ENCODE assay signal across 12 cellular contexts in the genomic region with DNA sequence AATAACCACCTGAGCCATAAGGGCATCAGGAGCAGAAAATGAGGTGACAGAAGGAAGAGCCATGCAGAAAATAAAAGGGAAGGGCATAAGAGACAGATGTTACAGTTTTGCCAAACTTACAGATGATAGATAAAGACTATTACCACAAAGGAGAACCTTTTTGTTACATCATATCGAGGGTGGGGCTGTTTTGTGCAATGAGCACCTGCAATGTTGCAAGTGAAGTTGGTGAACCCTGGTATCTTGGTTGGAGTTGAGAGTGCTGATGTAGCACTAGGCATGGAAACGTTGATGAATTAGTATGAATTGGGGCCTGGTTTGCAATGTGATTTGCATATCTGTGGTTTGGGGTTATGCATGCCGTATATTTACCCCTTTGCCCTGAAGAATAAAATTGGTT.
A peak's percentile ranks its signal among the peaks of the same experiment; 100 is the strongest.
DNase-seq lines count a peak whose midpoint lies in the region; ATAC-seq, FAIRE-seq and TF ChIP-seq lines count a peak whose summit lies in the region.
"Had no signal": no experiment of that assay in that cellular context is flagged by ENCODE, and none has a peak within 500 bp of the region (broad histone marks: within the 10 kb centered on the region; RNA-seq: fewer than 3 reads in every experiment).

No MANE protein-coding gene starts in this region.

- CTCF ChIA-PET in activated CD8-positive, alpha-beta T cell treated with anti-CD3 and anti-CD28 coated beads for 36 hours (lab: Charles Lee): interaction anchor here (1.5 to 1.7 kb wide), 2 partner anchors 25 to 172 kb away, joined by 3 to 4 read pairs; no protein-coding TSS in a partner anchor

- peaks cover 57% of the 10 kb centered on the region for H3K4me1 Mint-ChIP-seq in activated T-cell treated with anti-CD3 and anti-CD28 coated beads, Interleukin-2, amount 50 U/mL, for 24 hours (ENCODE audit: low read depth)
- H3K4me1 Mint-ChIP-seq in activated CD8-positive, alpha-beta T cell treated with anti-CD3 and anti-CD28 coated beads for 36 hours (ENCODE audit: low read depth): peaks cover 57% of the 10 kb centered on the region

- no peak for TF ChIP-seq CTCF in activated CD8-positive, alpha-beta T cell treated with anti-CD3 and anti-CD28 coated beads for 36 hours (IDR thresholded peaks at IDR 0.05)

- peaks cover 8% of the 10 kb centered on the region for H3K27me3 Mint-ChIP-seq in activated T-cell treated with anti-CD3 and anti-CD28 coated beads, Interleukin-2, amount 50 U/mL, for 24 hours
- no peaks in the 10 kb centered on the region for H3K27me3 Mint-ChIP-seq in activated CD8-positive, alpha-beta T cell treated with anti-CD3 and anti-CD28 coated beads for 36 hours

- peak overlapping the region; percentile 23 for H3K4me3 Mint-ChIP-seq in activated T-cell treated with anti-CD3 and anti-CD28 coated beads, Interleukin-2, amount 50 U/mL, for 24 hours
- H3K4me3 Mint-ChIP-seq in activated CD8-positive, alpha-beta T cell treated with anti-CD3 and anti-CD28 coated beads for 36 hours: peak overlapping the region; percentile 10
- H3K4me3 Mint-ChIP-seq: natural killer cell had no signal

- DNase-seq in activated T-cell treated with anti-CD3 and anti-CD28 coated beads, Interleukin-2, amount 50 U/mL, for 24 hours: no peak
- no peak for DNase-seq in activated T-cell treated with anti-CD3 and anti-CD28 coated beads, Interleukin-2, amount 50 U/mL, for 1 hour
- DNase-seq in NCI-H526 treated with DMSO at 0.1 percent for 48 hours (lab: John Stamatoyannopoulos, UW) (peak; percentile 21), NCI-H1694 (lab: John Stamatoyannopoulos, UW) (no peak), RCC 7860 (ENCODE audit: low spot score) (no peak)
- DNase-seq in activated CD8-positive, alpha-beta T cell treated with anti-CD3 and anti-CD28 coated beads for 36 hours: peak; percentile 60
- peak; percentile 25 for DNase-seq in stimulated activated CD8-positive, alpha-beta memory T cell treated with anti-CD3 and anti-CD28 coated beads, Interleukin-4, amount 100 ng/mL, for 48 hours
- DNase-seq: ACHN, natural killer cell, NCI-H226, SHP77 had no signal

- ATAC-seq in activated CD8-positive, alpha-beta T cell treated with anti-CD3 and anti-CD28 coated beads for 36 hours: peak; percentile 52
- no peak for ATAC-seq in HG02884 (IDR thresholded peaks at IDR 0.05; ENCODE audit: unreplicated experiment)

- H3K27ac Mint-ChIP-seq in activated T-cell treated with anti-CD3 and anti-CD28 coated beads, Interleukin-2, amount 50 U/mL, for 24 hours: peak overlapping the region; percentile 28
- H3K27ac Mint-ChIP-seq in activated CD8-positive, alpha-beta T cell treated with anti-CD3 and anti-CD28 coated beads for 36 hours: peak overlapping the region; percentile 68
- H3K27ac Mint-ChIP-seq: natural killer cell had no signal

- H3K36me3 Mint-ChIP-seq in activated T-cell treated with anti-CD3 and anti-CD28 coated beads, Interleukin-2, amount 50 U/mL, for 24 hours (ENCODE audit: low read depth): no peaks in the 10 kb centered on the region
- H3K36me3 Mint-ChIP-seq in activated CD8-positive, alpha-beta T cell treated with anti-CD3 and anti-CD28 coated beads for 36 hours (ENCODE audit: low read depth): peaks cover 6% of the 10 kb centered on the region
- H3K36me3 Mint-ChIP-seq: natural killer cell had no signal

- intact Hi-C loops in activated CD8-positive, alpha-beta T cell treated with anti-CD3 and anti-CD28 coated beads for 36 hours (cut with micrococcal nuclease): no loop called here

- no peaks in the 10 kb centered on the region for H3K9me3 Mint-ChIP-seq in activated T-cell treated with anti-CD3 and anti-CD28 coated beads, Interleukin-2, amount 50 U/mL, for 24 hours
- peaks cover 2% of the 10 kb centered on the region for H3K9me3 Mint-ChIP-seq in activated CD8-positive, alpha-beta T cell treated with anti-CD3 and anti-CD28 coated beads for 36 hours
- H3K9me3 Mint-ChIP-seq: natural killer cell had no signal

- POLR2A ChIA-PET in activated CD8-positive, alpha-beta T cell treated with anti-CD3 and anti-CD28 coated beads for 36 hours (lab: Charles Lee): interaction anchor here (1.2 to 1.9 kb wide), 2 partner anchors 132 to 136 kb away, joined by 3 to 5 read pairs; no protein-coding TSS in a partner anchor

- no peak for FAIRE-seq in RCC 7860 (lab: Jason Lieb, UNC)

Comparison
In these comparisons a context has a peak if more than half of its experiments do, and no peak if none do; other contexts are left out.
1. DNase-seq: peak in NCI-H526 treated with DMSO at 0.1 percent for 48 hours (single experiment), activated CD8-positive, alpha-beta T cell treated with anti-CD3 and anti-CD28 coated beads for 36 hours (single experiment) and stimulated activated CD8-positive, alpha-beta memory T cell treated with anti-CD3 and anti-CD28 coated beads, Interleukin-4, amount 100 ng/mL, for 48 hours (single experiment); none in activated T-cell treated with anti-CD3 and anti-CD28 coated beads, Interleukin-2, amount 50 U/mL, for 24 hours (single experiment), activated T-cell treated with anti-CD3 and anti-CD28 coated beads, Interleukin-2, amount 50 U/mL, for 1 hour (single experiment), NCI-H1694 (single experiment) and RCC 7860 (single experiment).